In the genomic region with DNA sequence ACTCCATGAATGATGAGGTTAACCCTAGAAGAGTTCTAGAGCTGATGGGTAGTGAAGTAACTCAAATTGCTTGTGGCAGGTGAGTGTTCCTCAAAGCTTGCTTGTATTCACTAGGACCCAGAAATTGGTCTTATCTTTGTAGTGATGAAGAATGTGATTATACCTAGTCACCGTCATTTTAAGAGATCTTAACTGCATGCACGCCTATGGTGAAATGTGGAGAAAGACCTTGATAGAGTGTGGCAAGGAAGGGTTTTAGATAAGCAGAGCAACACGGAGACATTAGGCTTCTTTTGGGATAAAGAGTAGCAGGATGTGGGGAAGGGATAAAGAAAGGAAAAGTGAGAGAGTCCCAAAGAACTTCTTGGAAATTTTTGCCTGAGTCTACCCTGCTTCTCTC, we compare ENCODE assay signal across 18 cellular contexts. TPM values are rescaled to one million over a fixed set of nuclear protein-coding genes. Genes with fewer than 3 reads are reported as not detected.
A peak's percentile ranks its signal among the peaks of the same experiment; 100 is the strongest.
DNase-seq lines count a peak whose midpoint lies in the region; ATAC-seq and TF ChIP-seq lines count a peak whose summit lies in the region.
"Had no signal": no experiment of that assay in that cellular context is flagged by ENCODE, and none has a peak within 500 bp of the region (broad histone marks: within the 10 kb centered on the region; RNA-seq: fewer than 3 reads in every experiment).

No MANE protein-coding gene starts in this region.

- no peak for TF ChIP-seq CTCF in CD8-positive, alpha-beta T cell (IDR thresholded peaks at IDR 0.05)
- TF ChIP-seq CTCF in transverse colon (IDR thresholded peaks at IDR 0.05) (no peak), left lung (IDR thresholded peaks at IDR 0.05) (no peak)

- no peaks in the 10 kb centered on the region for H3K4me1 ChIP-seq in CD8-positive, alpha-beta T cell (ENCODE audit: insufficient read depth, low read length)
- H3K4me1 ChIP-seq in naive thymus-derived CD4-positive, alpha-beta T cell (ENCODE audit: control insufficient read depth in 2 of 2, insufficient read depth in 2 of 2, low read length in 2 of 2): no peaks in the 10 kb centered on the region
- H3K4me1 ChIP-seq in transverse colon: peaks cover 0 to 18% (median 9%) of the 10 kb centered on the region in 4 donors
- no peaks in the 10 kb centered on the region for H3K4me1 ChIP-seq in left lung
- H3K4me1 ChIP-seq: BLaER1 had no signal

- no peak for TF ChIP-seq EP300 in transverse colon (IDR thresholded peaks at IDR 0.05; ENCODE audit: low read depth)

- no peak overlapping the region for H3K4me3 Mint-ChIP-seq in activated naive CD4-positive, alpha-beta T cell treated with anti-CD3 and anti-CD28 coated beads, Interleukin-2, amount 50 U/mL, for 24 hours
- H3K4me3 Mint-ChIP-seq in activated naive CD4-positive, alpha-beta T cell treated with anti-CD3 and anti-CD28 coated beads, Interleukin-2, amount 10 ng/mL, durations not matched to agents 7 days and 5 days: no peak overlapping the region
- no peak overlapping the region for H3K4me3 Mint-ChIP-seq in CD8-positive, alpha-beta T cell
- H3K4me3 Mint-ChIP-seq in naive thymus-derived CD4-positive, alpha-beta T cell: no peak overlapping the region
- H3K4me3 Mint-ChIP-seq: B cell; CD4-positive, CD25-positive, alpha-beta regulatory T cell had no signal

- no peaks in the 10 kb centered on the region for H3K27me3 ChIP-seq in CD8-positive, alpha-beta T cell (ENCODE audit: insufficient read depth, low read length)
- no peaks in the 10 kb centered on the region for H3K27me3 ChIP-seq in naive thymus-derived CD4-positive, alpha-beta T cell (ENCODE audit: control insufficient read depth in 2 of 2, insufficient read depth in 2 of 2, low read length in 2 of 2)
- H3K27me3 ChIP-seq in transverse colon: no peaks in the 10 kb centered on the region
- H3K27me3 ChIP-seq in left lung: no peaks in the 10 kb centered on the region
- H3K27me3 ChIP-seq: BLaER1 had no signal

- H3K4me3 ChIP-seq in CD8-positive, alpha-beta T cell (ENCODE audit: low read depth, low read length): no peak overlapping the region
- H3K4me3 ChIP-seq in naive thymus-derived CD4-positive, alpha-beta T cell (ENCODE audit: low read length): no peak overlapping the region
- no peak overlapping the region for H3K4me3 ChIP-seq in transverse colon
- no peak overlapping the region for H3K4me3 ChIP-seq in left lung
- H3K4me3 ChIP-seq: BLaER1, GM23248 had no signal

- CTCF ChIA-PET in activated naive CD4-positive, alpha-beta T cell treated with anti-CD3 and anti-CD28 coated beads, Interleukin-2, amount 10 ng/mL, durations not matched to agents 7 days and 5 days (lab: Charles Lee): interaction anchor here (2.2 kb wide), 1 partner anchor 116 kb away, joined by 8 read pairs; no protein-coding TSS in a partner anchor
- CTCF ChIA-PET in CD8-positive, alpha-beta T cell (lab: Charles Lee): interaction anchor here (3.2 to 3.8 kb wide), 2 partner anchors 115 to 129 kb away, joined by 7 to 28 read pairs; no protein-coding TSS in a partner anchor
- CTCF ChIA-PET in naive thymus-derived CD4-positive, alpha-beta T cell (lab: Charles Lee): interaction anchor here (1.1 kb wide), 2 partner anchors 8 to 116 kb away, joined by 3 to 4 read pairs; no protein-coding TSS in a partner anchor

- no peak for TF ChIP-seq POLR2A in transverse colon (IDR thresholded peaks at IDR 0.05)

- no peaks in the 10 kb centered on the region for H3K9me3 ChIP-seq in CD8-positive, alpha-beta T cell (ENCODE audit: low read length)
- no peaks in the 10 kb centered on the region for H3K9me3 ChIP-seq in naive thymus-derived CD4-positive, alpha-beta T cell (ENCODE audit: control insufficient read depth in 2 of 3, low read length in 3 of 3)
- no peaks in the 10 kb centered on the region for H3K9me3 ChIP-seq in transverse colon
- no peaks in the 10 kb centered on the region for H3K9me3 ChIP-seq in left lung
- H3K9me3 ChIP-seq: BLaER1, Caco-2 had no signal

- no peak overlapping the region for H3K27ac ChIP-seq in CD8-positive, alpha-beta T cell (ENCODE audit: low read depth, low read length)
- H3K27ac ChIP-seq in naive thymus-derived CD4-positive, alpha-beta T cell (ENCODE audit: low read depth, low read length): no peak overlapping the region
- H3K27ac ChIP-seq in transverse colon (no peak overlapping the region), left lung (no peak overlapping the region)
- H3K27ac ChIP-seq: 22Rv1, BLaER1, C4-2B, GM23248 had no signal

- peaks cover 14% of the 10 kb centered on the region for H3K36me3 Mint-ChIP-seq in activated naive CD4-positive, alpha-beta T cell treated with anti-CD3 and anti-CD28 coated beads, Interleukin-2, amount 50 U/mL, for 24 hours
- peaks cover 28% of the 10 kb centered on the region for H3K36me3 Mint-ChIP-seq in activated naive CD4-positive, alpha-beta T cell treated with anti-CD3 and anti-CD28 coated beads, Interleukin-2, amount 10 ng/mL, durations not matched to agents 7 days and 5 days
- H3K36me3 Mint-ChIP-seq in CD8-positive, alpha-beta T cell: peaks cover 62% of the 10 kb centered on the region
- peaks cover 27 to 47% (median 38%) of the 10 kb centered on the region in 5 donors for H3K36me3 Mint-ChIP-seq in naive thymus-derived CD4-positive, alpha-beta T cell

- POLR2A ChIA-PET in CD8-positive, alpha-beta T cell (lab: Charles Lee): no interaction called here
- POLR2A ChIA-PET in naive thymus-derived CD4-positive, alpha-beta T cell (lab: Charles Lee): interaction anchor here (0.6 kb wide), 1 partner anchor 78 kb away, joined by 11 read pairs; no protein-coding TSS in a partner anchor

- peaks cover 54% of the 10 kb centered on the region for H3K4me1 Mint-ChIP-seq in activated naive CD4-positive, alpha-beta T cell treated with anti-CD3 and anti-CD28 coated beads, Interleukin-2, amount 50 U/mL, for 24 hours
- H3K4me1 Mint-ChIP-seq in activated naive CD4-positive, alpha-beta T cell treated with anti-CD3 and anti-CD28 coated beads, Interleukin-2, amount 10 ng/mL, durations not matched to agents 7 days and 5 days: peaks cover 12% of the 10 kb centered on the region
- H3K4me1 Mint-ChIP-seq in CD8-positive, alpha-beta T cell (ENCODE audit: low read depth): peaks cover 16% of the 10 kb centered on the region
- peaks cover 11 to 70% (median 52%) of the 10 kb centered on the region in 7 donors for H3K4me1 Mint-ChIP-seq in naive thymus-derived CD4-positive, alpha-beta T cell
- H3K4me1 Mint-ChIP-seq: B cell had no signal

- in situ Hi-C loops in transverse colon (cut with MboI; ENCODE audit: low pct_ligation_motif_present in 1 of 4, low pct_unique_long_range_greater_than_20kb in 1 of 4, low sequenced_read_pairs in 3 of 4): loop anchor here in 2 of 4 donors (10.0 to 25.0 kb wide), 2 partner anchors 118 to 120 kb away; no protein-coding TSS in a partner anchor

- H3K9me3 Mint-ChIP-seq in activated naive CD4-positive, alpha-beta T cell treated with anti-CD3 and anti-CD28 coated beads, Interleukin-2, amount 50 U/mL, for 24 hours: no peaks in the 10 kb centered on the region
- H3K9me3 Mint-ChIP-seq in activated naive CD4-positive, alpha-beta T cell treated with anti-CD3 and anti-CD28 coated beads, Interleukin-2, amount 10 ng/mL, durations not matched to agents 7 days and 5 days: no peaks in the 10 kb centered on the region
- no peaks in the 10 kb centered on the region for H3K9me3 Mint-ChIP-seq in CD8-positive, alpha-beta T cell
- H3K9me3 Mint-ChIP-seq in naive thymus-derived CD4-positive, alpha-beta T cell: peaks cover 0 to 1% (median 0%) of the 10 kb centered on the region in 11 donors

- H3K27me3 Mint-ChIP-seq in activated naive CD4-positive, alpha-beta T cell treated with anti-CD3 and anti-CD28 coated beads, Interleukin-2, amount 50 U/mL, for 24 hours: no peaks in the 10 kb centered on the region
- no peaks in the 10 kb centered on the region for H3K27me3 Mint-ChIP-seq in activated naive CD4-positive, alpha-beta T cell treated with anti-CD3 and anti-CD28 coated beads, Interleukin-2, amount 10 ng/mL, durations not matched to agents 7 days and 5 days
- no peaks in the 10 kb centered on the region for H3K27me3 Mint-ChIP-seq in CD8-positive, alpha-beta T cell (ENCODE audit: low read depth)
- H3K27me3 Mint-ChIP-seq in naive thymus-derived CD4-positive, alpha-beta T cell: no peaks in the 10 kb centered on the region
- H3K27me3 Mint-ChIP-seq: B cell; CD4-positive, CD25-positive, alpha-beta regulatory T cell had no signal

- intact Hi-C loops in CD8-positive, alpha-beta T cell (cut with DNase I, micrococcal nuclease): loop anchor here in 1 of 2 experiments (5.0 to 10.0 kb wide), 2 partner anchors 63 to 430 kb away; partner anchors contain the start of gene HERC3
- intact Hi-C loops in naive thymus-derived CD4-positive, alpha-beta T cell (cut with micrococcal nuclease): loop anchor here in 1 of 2 donors (5.0 kb wide), 1 partner anchor 43 kb away; no protein-coding TSS in a partner anchor
- intact Hi-C loops in transverse colon (cut with DNase I; ENCODE audit: low total_unique reads) (no loop called here), left lung (cut with DNase I) (no loop called here)

- peaks cover 3% of the 10 kb centered on the region for H3K36me3 ChIP-seq in CD8-positive, alpha-beta T cell (ENCODE audit: insufficient read depth, low read length)
- H3K36me3 ChIP-seq in naive thymus-derived CD4-positive, alpha-beta T cell (ENCODE audit: control insufficient read depth in 2 of 3, insufficient read depth in 3 of 3, low read length in 3 of 3): peaks cover 0 to 49% (median 7%) of the 10 kb centered on the region in 3 experiments
- H3K36me3 ChIP-seq in transverse colon: peaks cover 0 to 6% (median 3%) of the 10 kb centered on the region in 4 donors
- peaks cover 0 to 40% of the 10 kb centered on the region in 2 donors for H3K36me3 ChIP-seq in left lung

- WGBS in transverse colon (ENCODE audit: low coverage in 1 of 2), 2 donors: 89 to 95% methylated on average over 3 of the region's 3 CpGs

- H3K27ac Mint-ChIP-seq in activated naive CD4-positive, alpha-beta T cell treated with anti-CD3 and anti-CD28 coated beads, Interleukin-2, amount 50 U/mL, for 24 hours: peak overlapping the region; percentile 43
- H3K27ac Mint-ChIP-seq in activated naive CD4-positive, alpha-beta T cell treated with anti-CD3 and anti-CD28 coated beads, Interleukin-2, amount 10 ng/mL, durations not matched to agents 7 days and 5 days: no peak overlapping the region
- H3K27ac Mint-ChIP-seq in CD8-positive, alpha-beta T cell: peak overlapping the region; percentile 52
- peak overlapping the region in 8 of 9 donors; percentile 18 to 74 (median 60) for H3K27ac Mint-ChIP-seq in naive thymus-derived CD4-positive, alpha-beta T cell
- H3K27ac Mint-ChIP-seq: B cell had no signal

- no peak for ATAC-seq in CD8-positive, alpha-beta T cell
- ATAC-seq in naive thymus-derived CD4-positive, alpha-beta T cell: peak; percentile 31
- no peak for ATAC-seq in GM21619 (IDR thresholded peaks at IDR 0.05; ENCODE audit: unreplicated experiment)
- no peak for ATAC-seq in left lung

- DNase-seq in activated naive CD4-positive, alpha-beta T cell treated with anti-CD3 and anti-CD28 coated beads, Interleukin-2, amount 10 ng/mL, durations not matched to agents 7 days and 5 days: no peak
- DNase-seq in CD8-positive, alpha-beta T cell: no peak
- no peak for DNase-seq in naive thymus-derived CD4-positive, alpha-beta T cell
- no peak for DNase-seq in transverse colon
- no peak for DNase-seq in left lung
- DNase-seq: Caco-2; CD4-positive, CD25-positive, alpha-beta regulatory T cell; DMS153; DND-41; GM23248; H7; HCEC 1CT had no signal

RNA-seq across cellular contexts. Expression of gene NAP1L5, which starts 42.4 kb away (rescaled TPM):
- total RNA-seq in CD8-positive, alpha-beta T cell: 10 to 100 TPM; 15.5 to 16.3 TPM
- 10 to 100 TPM in 1 of 5 experiments, 1 to 10 TPM in 4; 1.4 to 11.7 (median 4.5) TPM for total RNA-seq in naive thymus-derived CD4-positive, alpha-beta T cell
- 1 to 10 TPM; 1.5 to 3.0 TPM for polyA plus RNA-seq in naive thymus-derived CD4-positive, alpha-beta T cell
- total RNA-seq in transverse colon: 1 to 10 TPM in 2 of 4 donors, not detected in 2; 3.5 TPM
- 1 to 10 TPM; 3.2 to 4.7 TPM for total RNA-seq in left lung
- total RNA-seq: Caco-2 had no signal
